ENCODE assay signal across 8 cellular contexts in the genomic region with DNA sequence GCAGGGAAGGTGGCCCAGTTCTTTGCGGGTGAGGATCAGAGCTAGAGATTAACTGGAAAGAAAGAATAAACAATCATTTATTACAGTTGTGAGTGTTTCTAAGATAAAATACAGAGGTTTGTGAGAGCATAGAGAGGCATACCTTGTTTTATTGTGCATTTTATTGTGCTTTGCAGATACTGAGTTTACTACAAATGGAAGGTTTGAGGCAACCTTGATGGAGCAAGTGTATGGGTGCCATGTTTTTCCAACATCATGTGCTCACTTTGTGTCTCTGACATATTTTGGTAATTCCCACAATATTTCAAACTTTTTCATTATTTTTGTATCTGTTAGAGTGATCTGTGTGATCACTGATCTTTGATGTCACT. TPM values are rescaled to one million over a fixed set of nuclear protein-coding genes. Genes with fewer than 3 reads are reported as not detected.
DNase-seq lines count a peak whose midpoint lies in the region; ATAC-seq, FAIRE-seq and TF ChIP-seq lines count a peak whose summit lies in the region.

No MANE protein-coding gene starts in this region.

- H3K4me1 ChIP-seq in HepG2 (ENCODE audit: insufficient read depth, low read length) (peaks cover 35% of the 10 kb centered on the region), transverse colon (peaks cover 7 to 24% (median 14%) of the 10 kb centered on the region in 4 donors)

- peak overlapping the region; percentile 68 for H3K4me2 ChIP-seq in HepG2 (ENCODE audit: low read depth, low read length)

- no peaks in the 10 kb centered on the region for H4K20me1 ChIP-seq in HepG2 (ENCODE audit: insufficient read depth, low read length)

- TF ChIP-seq CTCF in HepG2 (CRISPR knock-in tag; IDR thresholded peaks at IDR 0.05) (no peak), transverse colon (IDR thresholded peaks at IDR 0.05) (no peak), D721Med (IDR thresholded peaks at IDR 0.05; ENCODE audit: insufficient read depth, missing control alignments) (no peak)

- H3K36me3 ChIP-seq in HepG2 (replicated peaks in 1 of 2; ENCODE audit: control insufficient read depth in 1 of 2, insufficient read depth in 2 of 2, low read length in 2 of 2) (no peaks in the 10 kb centered on the region), transverse colon (no peaks in the 10 kb centered on the region)

- H3K79me2 ChIP-seq in HepG2 (ENCODE audit: insufficient read depth, low read length), result peaks cover 21% of the 10 kb centered on the region

- no peaks in the 10 kb centered on the region for H3K27me3 ChIP-seq in HepG2 (ENCODE audit: control insufficient read depth in 1 of 2, insufficient read depth in 2 of 2, low read length in 2 of 2)
- H3K27me3 ChIP-seq in transverse colon, result no peaks in the 10 kb centered on the region

- H3K9me3 Mint-ChIP-seq in activated T-cell treated with anti-CD3 and anti-CD28 coated beads, Interleukin-2, amount 50 U/mL, for 4 hours, result no peaks in the 10 kb centered on the region
- H3K9me3 Mint-ChIP-seq in activated naive CD8-positive, alpha-beta T cell treated with anti-CD3 and anti-CD28 coated beads for 36 hours, result no peaks in the 10 kb centered on the region

- H2AFZ ChIP-seq in HepG2 (ENCODE audit: low read length), result peak overlapping the region; percentile 89

- no peaks in the 10 kb centered on the region for H3K36me3 Mint-ChIP-seq in activated T-cell treated with anti-CD3 and anti-CD28 coated beads, Interleukin-2, amount 50 U/mL, for 4 hours (ENCODE audit: insufficient read depth)
- H3K36me3 Mint-ChIP-seq in activated naive CD8-positive, alpha-beta T cell treated with anti-CD3 and anti-CD28 coated beads for 36 hours, result peaks cover 21% of the 10 kb centered on the region

- intact Hi-C loops in HepG2 (cut with micrococcal nuclease; ENCODE audit: unreplicated experiment), result loop anchor here (2.0 kb wide), 1 partner anchor 33 kb away; a partner anchor contains a TSS
- intact Hi-C loops in transverse colon (cut with DNase I; ENCODE audit: low total_unique reads), result no loop called here

- FAIRE-seq in HepG2 (lab: Jason Lieb, UNC), result no peak
- FAIRE-seq in D721Med (lab: Jason Lieb, UNC), result no peak

- peak overlapping the region; percentile 69 for H3K9ac ChIP-seq in HepG2 (ENCODE audit: insufficient read depth, low read depth, low read length)

- H3K4me3 Mint-ChIP-seq in activated T-cell treated with anti-CD3 and anti-CD28 coated beads, Interleukin-2, amount 50 U/mL, for 4 hours, result peak overlapping the region; percentile 95
- peak overlapping the region; percentile 92 for H3K4me3 Mint-ChIP-seq in activated naive CD8-positive, alpha-beta T cell treated with anti-CD3 and anti-CD28 coated beads for 36 hours

- 21% methylated on average over 1 of the region's 1 CpG for WGBS in HepG2 (ENCODE audit: low lambda C conversion rate)
- 13 to 14% methylated on average over 1 of the region's 1 CpG for whole genome bisulfite sequencing in transverse colon (ENCODE audit: low coverage in 1 of 2), 2 donors

- in situ Hi-C loops in HepG2 (cut with HindIII; ENCODE audit: extremely low pct_ligation_motif_present, low pct_unique_long_range_greater_than_20kb), result no loop called here
- in situ Hi-C loops in transverse colon (cut with MboI; ENCODE audit: low pct_ligation_motif_present in 1 of 4, low pct_unique_long_range_greater_than_20kb in 1 of 4, low sequenced_read_pairs in 3 of 4), result no loop called here

- TF ChIP-seq POLR2A in HepG2 (IDR thresholded peaks at IDR 0.05; ENCODE audit: insufficient read depth in 1 of 2, low read depth in 2 of 2, low read length in 2 of 2) (no peak), transverse colon (IDR thresholded peaks at IDR 0.05) (no peak)

- no peak for ATAC-seq in activated T-cell treated with anti-CD3 and anti-CD28 coated beads, Interleukin-2, amount 50 U/mL, for 4 hours
- ATAC-seq in HepG2 (no peak), HG02938 (IDR thresholded peaks at IDR 0.05; ENCODE audit: unreplicated experiment) (no peak)

- no peaks in the 10 kb centered on the region for H3K27me3 Mint-ChIP-seq in activated T-cell treated with anti-CD3 and anti-CD28 coated beads, Interleukin-2, amount 50 U/mL, for 4 hours (ENCODE audit: low read depth)
- no peaks in the 10 kb centered on the region for H3K27me3 Mint-ChIP-seq in activated naive CD8-positive, alpha-beta T cell treated with anti-CD3 and anti-CD28 coated beads for 36 hours

- H3K4me1 Mint-ChIP-seq in activated T-cell treated with anti-CD3 and anti-CD28 coated beads, Interleukin-2, amount 50 U/mL, for 4 hours (ENCODE audit: low read depth), result peaks cover 34% of the 10 kb centered on the region
- H3K4me1 Mint-ChIP-seq in activated naive CD8-positive, alpha-beta T cell treated with anti-CD3 and anti-CD28 coated beads for 36 hours, result peaks cover 20% of the 10 kb centered on the region

- POLR2A ChIA-PET in HepG2 (lab: Yijun Ruan, JAX), result interaction anchor here (1.0 to 2.2 kb wide), 9 partner anchors 9 to 394 kb away, joined by 3 to 52 read pairs (median 5); a partner anchor contains a TSS

- no TSS peak for BruUV-seq in HepG2 (replicated peaks; lab: Mats Ljungman, UMichigan)

- H3K4me3 ChIP-seq in HepG2 (replicated peaks in 1 of 3; ENCODE audit: insufficient read depth in 1 of 3, low read depth in 2 of 3, low read length in 3 of 3) (peak overlapping the region; percentile 74 to 92 (median 82)), transverse colon (peak overlapping the region; percentile 7 to 84 (median 54))

- no peak for DNase-seq in activated T-cell treated with anti-CD3 and anti-CD28 coated beads, Interleukin-2, amount 50 U/mL, for 4 hours
- DNase-seq in activated T-cell treated with anti-CD3 and anti-CD28 coated beads, Interleukin-2, amount 50 U/mL, for 1 hour, result no peak
- no peak for DNase-seq in activated naive CD8-positive, alpha-beta T cell treated with anti-CD3 and anti-CD28 coated beads for 36 hours
- DNase-seq in HepG2 (ENCODE audit: low spot score), result no peak
- no peak for DNase-seq in transverse colon
- no peak for DNase-seq in D721Med (ENCODE audit: insufficient read length, low spot score)
- no peak for DNase-seq in AG08396 (ENCODE audit: low spot score)

- H3K9me3 ChIP-seq in HepG2 (ENCODE audit: low read length) (no peaks in the 10 kb centered on the region), transverse colon (no peaks in the 10 kb centered on the region)

- TF ChIP-seq EP300 in HepG2 (IDR thresholded peaks at IDR 0.05; ENCODE audit: low read depth in 2 of 2, low read length in 2 of 2) (no peak), HepG2 (CRISPR knock-in tag; IDR thresholded peaks at IDR 0.05; ENCODE audit: borderline replicate concordance) (no peak), transverse colon (IDR thresholded peaks at IDR 0.05; ENCODE audit: low read depth) (no peak)

- no peak for TF ChIP-seq RAD21 in HepG2 (CRISPR knock-in tag; IDR thresholded peaks at IDR 0.05)

- peak overlapping the region; percentile 95 for H3K27ac Mint-ChIP-seq in activated naive CD8-positive, alpha-beta T cell treated with anti-CD3 and anti-CD28 coated beads for 36 hours

- CTCF ChIA-PET in HepG2 (lab: Yijun Ruan, JAX; ENCODE audit: low intra/inter-chr PET ratio, low total read pairs), result no interaction called here

- H3K27ac ChIP-seq in HepG2 (ENCODE audit: extremely low read length, insufficient read depth, low read length), result peak overlapping the region; percentile 83
- peak overlapping the region; percentile 85 to 92 (median 88) for H3K27ac ChIP-seq in transverse colon

RNA-seq across cellular contexts. Expression of a gene that starts 0.7 kb away (rescaled TPM):
- 1 to 10 TPM; 3.1 to 3.8 (median 3.6) TPM for total RNA-seq in activated T-cell treated with anti-CD3 and anti-CD28 coated beads, Interleukin-2, amount 50 U/mL, for 4 hours
- 10 to 100 TPM in 1 of 2 experiments, 1 to 10 TPM in 1; 8.9 to 10.1 TPM for total RNA-seq in activated naive CD8-positive, alpha-beta T cell treated with anti-CD3 and anti-CD28 coated beads for 36 hours
- total RNA-seq in HepG2 (2016; rRNA removed; fragmentation: Illumina TruSeq; extraction: Trizol), result 6.2 and 6.4 TPM in 2 replicates
- 2.3 and 2.9 TPM in 2 replicates for total RNA-seq in HepG2 (2016; cell fraction: cytosol; rRNA removed; fragmentation: Illumina TruSeq; extraction: Trizol; ENCODE audit: low read depth)
- 6.0 and 7.6 TPM in 2 replicates for total RNA-seq in HepG2 (2016; cell fraction: insoluble cytoplasmic fraction; rRNA removed; fragmentation: Illumina TruSeq; extraction: Trizol)
- total RNA-seq in HepG2 (2016; cell fraction: membrane; rRNA removed; fragmentation: Illumina TruSeq; extraction: Trizol), result 1.5 and 2.4 TPM in 2 replicates
- total RNA-seq in HepG2 (2016; cell fraction: nucleus; rRNA removed; fragmentation: Illumina TruSeq; extraction: Trizol), result 13.1 and 15.3 TPM in 2 replicates
- 2.1 and 3.2 TPM in 2 replicates for polyA plus RNA-seq in HepG2 (2011; rRNA removed)
- polyA plus RNA-seq in HepG2 (2011; cell fraction: cytosol; rRNA removed), result 1.0 and 1.1 TPM in 2 replicates
- 5.3 and 6.8 TPM in 2 replicates for polyA plus RNA-seq in HepG2 (2011; cell fraction: nucleus; rRNA removed)
- polyA plus RNA-seq in HepG2 (2012), result 1.3 and 2.4 TPM in 2 replicates
- polyA plus RNA-seq in HepG2 (2016; cell fraction: cytosol; fragmentation: Illumina TruSeq; extraction: Trizol; ENCODE audit: low read depth), result 0.32 and 0.37 TPM in 2 replicates
- 4.7 and 5.0 TPM in 2 replicates for polyA plus RNA-seq in HepG2 (2016; cell fraction: insoluble cytoplasmic fraction; fragmentation: Illumina TruSeq; extraction: Trizol; ENCODE audit: low read depth)
- 0.64 and 0.65 TPM in 2 replicates for polyA plus RNA-seq in HepG2 (2016; cell fraction: membrane; fragmentation: Illumina TruSeq; extraction: Trizol; ENCODE audit: low read depth)
- 11.9 and 12.6 TPM in 2 replicates for polyA plus RNA-seq in HepG2 (2016; cell fraction: nucleus; fragmentation: Illumina TruSeq; extraction: Trizol; ENCODE audit: insufficient read depth, low read depth)
- polyA minus RNA-seq in HepG2 (2011; rRNA and poly(A)+ RNA removed; ENCODE audit: low replicate concordance), result 1.1 and 11.7 TPM in 2 replicates
- polyA minus RNA-seq in HepG2 (2011; cell fraction: cytosol; rRNA and poly(A)+ RNA removed), result 1.3 and 2.5 TPM in 2 replicates
- polyA minus RNA-seq in HepG2 (2011; cell fraction: nucleus; rRNA and poly(A)+ RNA removed), result 13.1 and 17.1 TPM in 2 replicates
- total RNA-seq in transverse colon, result 1 to 10 TPM in 2 of 4 donors, under 1 TPM in 1, not detected in 1; 0.55 to 4.0 (median 3.2) TPM

RNA-seq across cellular contexts. Expression of a gene that starts 32.0 kb away (rescaled TPM):
- 10 to 100 TPM; 18.6 to 23.4 (median 21.2) TPM for total RNA-seq in activated T-cell treated with anti-CD3 and anti-CD28 coated beads, Interleukin-2, amount 50 U/mL, for 4 hours
- 10 to 100 TPM; 20.4 to 24.1 TPM for total RNA-seq in activated naive CD8-positive, alpha-beta T cell treated with anti-CD3 and anti-CD28 coated beads for 36 hours
- total RNA-seq in HepG2 (2016; rRNA removed; fragmentation: Illumina TruSeq; extraction: Trizol) (11.2 and 12.6 TPM in 2 replicates), transverse colon (10 to 100 TPM in 1 of 4 donors, 1 to 10 TPM in 2, under 1 TPM in 1; 0.60 to 11.5 (median 7.3) TPM)
- 3.3 and 3.4 TPM in 2 replicates for total RNA-seq in HepG2 (2016; cell fraction: cytosol; rRNA removed; fragmentation: Illumina TruSeq; extraction: Trizol; ENCODE audit: low read depth)
- total RNA-seq in HepG2 (2016; cell fraction: insoluble cytoplasmic fraction; rRNA removed; fragmentation: Illumina TruSeq; extraction: Trizol), result 11.4 and 14.9 TPM in 2 replicates
- total RNA-seq in HepG2 (2016; cell fraction: membrane; rRNA removed; fragmentation: Illumina TruSeq; extraction: Trizol), result 6.3 and 7.8 TPM in 2 replicates
- total RNA-seq in HepG2 (2016; cell fraction: nucleus; rRNA removed; fragmentation: Illumina TruSeq; extraction: Trizol), result 9.4 and 13.9 TPM in 2 replicates
- 8.0 and 8.9 TPM in 2 replicates for polyA plus RNA-seq in HepG2 (2011; rRNA removed)
- 1.8 and 4.4 TPM in 2 replicates for polyA plus RNA-seq in HepG2 (2011; cell fraction: cytosol; rRNA removed)
- 5.2 and 6.3 TPM in 2 replicates for polyA plus RNA-seq in HepG2 (2011; cell fraction: nucleus; rRNA removed)
- polyA plus RNA-seq in HepG2 (2012), result 7.4 and 8.6 TPM in 2 replicates
- 0.42 and 0.80 TPM in 2 replicates for polyA plus RNA-seq in HepG2 (2016; cell fraction: cytosol; fragmentation: Illumina TruSeq; extraction: Trizol; ENCODE audit: low read depth)
- 8.8 and 10.2 TPM in 2 replicates for polyA plus RNA-seq in HepG2 (2016; cell fraction: insoluble cytoplasmic fraction; fragmentation: Illumina TruSeq; extraction: Trizol; ENCODE audit: low read depth)
- polyA plus RNA-seq in HepG2 (2016; cell fraction: membrane; fragmentation: Illumina TruSeq; extraction: Trizol; ENCODE audit: low read depth), result 2.3 and 2.7 TPM in 2 replicates
- 17.0 and 17.2 TPM in 2 replicates for polyA plus RNA-seq in HepG2 (2016; cell fraction: nucleus; fragmentation: Illumina TruSeq; extraction: Trizol; ENCODE audit: insufficient read depth, low read depth)
- polyA minus RNA-seq in HepG2 (2011; rRNA and poly(A)+ RNA removed; ENCODE audit: low replicate concordance), result 8.2 and 22.2 TPM in 2 replicates
- 6.6 and 7.4 TPM in 2 replicates for polyA minus RNA-seq in HepG2 (2011; cell fraction: cytosol; rRNA and poly(A)+ RNA removed)
- 5.3 and 8.7 TPM in 2 replicates for polyA minus RNA-seq in HepG2 (2011; cell fraction: nucleus; rRNA and poly(A)+ RNA removed)

RNA-seq across cellular contexts. Expression of a gene that starts 41.2 kb away (rescaled TPM):
- total RNA-seq in activated T-cell treated with anti-CD3 and anti-CD28 coated beads, Interleukin-2, amount 50 U/mL, for 4 hours, result 10 to 100 TPM; 64.8 to 69.5 (median 66.7) TPM
- total RNA-seq in activated naive CD8-positive, alpha-beta T cell treated with anti-CD3 and anti-CD28 coated beads for 36 hours, result 10 to 100 TPM; 50.1 to 51.0 TPM
- total RNA-seq in HepG2 (2016; rRNA removed; fragmentation: Illumina TruSeq; extraction: Trizol) (116 and 141 TPM in 2 replicates), transverse colon (10 to 100 TPM; 17.1 to 61.4 (median 46.3) TPM)
- 81.1 and 93.2 TPM in 2 replicates for total RNA-seq in HepG2 (2016; cell fraction: cytosol; rRNA removed; fragmentation: Illumina TruSeq; extraction: Trizol; ENCODE audit: low read depth)
- total RNA-seq in HepG2 (2016; cell fraction: insoluble cytoplasmic fraction; rRNA removed; fragmentation: Illumina TruSeq; extraction: Trizol), result 125 and 142 TPM in 2 replicates
- total RNA-seq in HepG2 (2016; cell fraction: membrane; rRNA removed; fragmentation: Illumina TruSeq; extraction: Trizol), result 177 and 180 TPM in 2 replicates
- 59.2 and 68.0 TPM in 2 replicates for total RNA-seq in HepG2 (2016; cell fraction: nucleus; rRNA removed; fragmentation: Illumina TruSeq; extraction: Trizol)
- 74.0 and 96.6 TPM in 2 replicates for polyA plus RNA-seq in HepG2 (2011; rRNA removed)
- 48.2 and 71.1 TPM in 2 replicates for polyA plus RNA-seq in HepG2 (2011; cell fraction: cytosol; rRNA removed)
- 21.4 and 24.0 TPM in 2 replicates for polyA plus RNA-seq in HepG2 (2011; cell fraction: nucleus; rRNA removed)
- polyA plus RNA-seq in HepG2 (2012), result 58.2 and 74.1 TPM in 2 replicates
- polyA plus RNA-seq in HepG2 (2016; cell fraction: cytosol; fragmentation: Illumina TruSeq; extraction: Trizol; ENCODE audit: low read depth), result 95.5 and 120 TPM in 2 replicates
- 148 and 150 TPM in 2 replicates for polyA plus RNA-seq in HepG2 (2016; cell fraction: insoluble cytoplasmic fraction; fragmentation: Illumina TruSeq; extraction: Trizol; ENCODE audit: low read depth)
- 144 and 145 TPM in 2 replicates for polyA plus RNA-seq in HepG2 (2016; cell fraction: membrane; fragmentation: Illumina TruSeq; extraction: Trizol; ENCODE audit: low read depth)
- 70.2 and 80.8 TPM in 2 replicates for polyA plus RNA-seq in HepG2 (2016; cell fraction: nucleus; fragmentation: Illumina TruSeq; extraction: Trizol; ENCODE audit: insufficient read depth, low read depth)
- 44.5 and 120 TPM in 2 replicates for polyA minus RNA-seq in HepG2 (2011; rRNA and poly(A)+ RNA removed; ENCODE audit: low replicate concordance)
- 47.2 and 50.8 TPM in 2 replicates for polyA minus RNA-seq in HepG2 (2011; cell fraction: cytosol; rRNA and poly(A)+ RNA removed)
- polyA minus RNA-seq in HepG2 (2011; cell fraction: nucleus; rRNA and poly(A)+ RNA removed), result 37.1 and 44.0 TPM in 2 replicates
